8 cellular contexts compared by ENCODE assay signal in the genomic region with DNA sequence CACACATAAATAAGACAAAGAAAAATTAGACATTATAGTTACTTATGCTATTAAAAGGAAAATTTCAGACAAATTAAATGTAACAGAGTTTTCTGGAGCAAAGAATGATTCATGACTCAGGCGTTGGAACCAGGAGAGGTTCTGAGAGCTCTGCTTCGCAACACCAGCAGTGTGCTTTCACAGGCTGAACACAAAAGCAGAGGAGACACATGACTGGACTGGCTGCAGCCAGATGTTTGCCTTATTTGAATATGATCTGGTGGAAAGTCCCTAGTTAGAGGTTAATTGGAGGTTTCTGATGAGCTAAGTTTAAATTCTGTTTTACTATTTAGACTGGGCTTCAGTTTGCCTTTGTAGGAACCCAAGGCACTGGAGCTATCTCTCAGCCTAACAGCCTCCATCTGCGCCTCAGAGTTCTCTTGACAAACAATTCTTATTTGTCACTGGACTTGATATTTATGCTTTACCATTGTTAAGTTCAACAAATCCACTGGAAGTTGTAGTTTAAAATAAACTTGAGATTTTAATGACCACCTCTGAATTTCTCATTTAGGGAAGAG. TPM values are rescaled to one million over a fixed set of nuclear protein-coding genes. Genes with fewer than 3 reads are reported as not detected.
A peak's percentile ranks its signal among the peaks of the same experiment; 100 is the strongest.
DNase-seq lines count a peak whose midpoint lies in the region; ATAC-seq and TF ChIP-seq lines count a peak whose summit lies in the region.

No MANE protein-coding gene starts in this region.

- peak overlapping the region; percentile 49 for H3K27ac ChIP-seq in left ventricle myocardium inferior (replicated peaks)
- H3K27ac ChIP-seq in naive thymus-derived CD4-positive, alpha-beta T cell (ENCODE audit: low read depth, low read length), result no peak overlapping the region
- H3K27ac ChIP-seq in endodermal cell (ENCODE audit: low read depth, low read length), result no peak overlapping the region

- peak; percentile 97 for ATAC-seq in GM21526 (IDR thresholded peaks at IDR 0.05; ENCODE audit: low FRiP score, unreplicated experiment)
- ATAC-seq in HG03521 (IDR thresholded peaks at IDR 0.05; ENCODE audit: unreplicated experiment), result peak; percentile 97
- no peak for ATAC-seq in naive thymus-derived CD4-positive, alpha-beta T cell

- H3K36me3 Mint-ChIP-seq in naive thymus-derived CD4-positive, alpha-beta T cell, result peaks cover 7 to 80% (median 55%) of the 10 kb centered on the region in 5 donors
- peaks cover 64% of the 10 kb centered on the region for H3K36me3 Mint-ChIP-seq in endodermal cell (ENCODE audit: low read depth)

- intact Hi-C loops in left ventricle myocardium inferior (cut with micrococcal nuclease), result no loop called here
- intact Hi-C loops in naive thymus-derived CD4-positive, alpha-beta T cell (cut with micrococcal nuclease), result no loop called here

- no peaks in the 10 kb centered on the region for H3K27me3 ChIP-seq in left ventricle myocardium inferior (ENCODE audit: low read depth)
- H3K27me3 ChIP-seq in naive thymus-derived CD4-positive, alpha-beta T cell (ENCODE audit: control insufficient read depth in 2 of 2, insufficient read depth in 2 of 2, low read length in 2 of 2), result no peaks in the 10 kb centered on the region
- H3K27me3 ChIP-seq in endodermal cell (ENCODE audit: control insufficient read depth, insufficient read depth, low read length, poor library complexity, severe bottlenecking), result no peaks in the 10 kb centered on the region

- no peak overlapping the region for H3K9ac ChIP-seq in endodermal cell (ENCODE audit: extremely low read depth, low read length, poor library complexity, severe bottlenecking)

- H3K9me3 ChIP-seq in left ventricle myocardium inferior (replicated peaks), result no peaks in the 10 kb centered on the region
- no peaks in the 10 kb centered on the region for H3K9me3 ChIP-seq in naive thymus-derived CD4-positive, alpha-beta T cell (ENCODE audit: control insufficient read depth in 2 of 3, low read length in 3 of 3)
- no peaks in the 10 kb centered on the region for H3K9me3 ChIP-seq in endodermal cell (ENCODE audit: control insufficient read depth, low read length)

- H3K4me3 ChIP-seq in left ventricle myocardium inferior, result no peak overlapping the region
- H3K4me3 ChIP-seq in naive thymus-derived CD4-positive, alpha-beta T cell (ENCODE audit: low read length), result no peak overlapping the region
- H3K4me3 ChIP-seq in endodermal cell (ENCODE audit: low read length), result no peak overlapping the region

- TF ChIP-seq POLR2A in GM15510 (IDR thresholded peaks at IDR 0.05; ENCODE audit: borderline replicate concordance, extremely low read depth, insufficient read length), result peak; percentile 28

- H3K4me1 ChIP-seq in left ventricle myocardium inferior, result peaks cover 28% of the 10 kb centered on the region
- peaks cover 0 to 16% of the 10 kb centered on the region in 2 donors for H3K4me1 ChIP-seq in naive thymus-derived CD4-positive, alpha-beta T cell (ENCODE audit: control insufficient read depth in 2 of 2, insufficient read depth in 2 of 2, low read length in 2 of 2)
- H3K4me1 ChIP-seq in endodermal cell (ENCODE audit: control insufficient read depth, insufficient read depth, low read length), result no peaks in the 10 kb centered on the region

- WGBS in endodermal cell (ENCODE audit: insufficient coverage in 1 of 2, insufficient read length in 1 of 2), 2 experiments, result 92 to 100% methylated on average over 3 of the region's 3 CpGs

- H3K36me3 ChIP-seq in left ventricle myocardium inferior (peaks cover 96% of the 10 kb centered on the region), endodermal cell (ENCODE audit: control insufficient read depth, insufficient read depth, low read length) (peaks cover 89% of the 10 kb centered on the region)
- peaks cover 18 to 83% (median 28%) of the 10 kb centered on the region in 3 experiments for H3K36me3 ChIP-seq in naive thymus-derived CD4-positive, alpha-beta T cell (ENCODE audit: control insufficient read depth in 2 of 3, insufficient read depth in 3 of 3, low read length in 3 of 3)

- H3K27me3 Mint-ChIP-seq in naive thymus-derived CD4-positive, alpha-beta T cell, result no peaks in the 10 kb centered on the region
- no peaks in the 10 kb centered on the region for H3K27me3 Mint-ChIP-seq in endodermal cell (ENCODE audit: insufficient read depth)

- CTCF ChIA-PET in naive thymus-derived CD4-positive, alpha-beta T cell (lab: Charles Lee), result no interaction called here

- no peak for DNase-seq in left ventricle myocardium inferior
- no peak for DNase-seq in activated effector memory CD4-positive, alpha-beta T cell treated with Interleukin-2 at 50 U/mL for 16 hours
- DNase-seq in naive thymus-derived CD4-positive, alpha-beta T cell, result no peak
- no peak for DNase-seq in amygdala (lab: John Stamatoyannopoulos, UW)
- DNase-seq in endodermal cell, result no peak

- no peak overlapping the region for H3K27ac Mint-ChIP-seq in naive thymus-derived CD4-positive, alpha-beta T cell
- H3K27ac Mint-ChIP-seq in endodermal cell, result no peak overlapping the region

- no peak overlapping the region for H3K4me3 Mint-ChIP-seq in naive thymus-derived CD4-positive, alpha-beta T cell
- H3K4me3 Mint-ChIP-seq in endodermal cell, result no peak overlapping the region

- peaks cover 0 to 2% (median 0%) of the 10 kb centered on the region in 11 donors for H3K9me3 Mint-ChIP-seq in naive thymus-derived CD4-positive, alpha-beta T cell
- H3K9me3 Mint-ChIP-seq in endodermal cell, result no peaks in the 10 kb centered on the region

- peaks cover 11 to 29% (median 14%) of the 10 kb centered on the region in 7 donors for H3K4me1 Mint-ChIP-seq in naive thymus-derived CD4-positive, alpha-beta T cell
- H3K4me1 Mint-ChIP-seq in endodermal cell, result no peaks in the 10 kb centered on the region

- POLR2A ChIA-PET in naive thymus-derived CD4-positive, alpha-beta T cell (lab: Charles Lee), result no interaction called here

- TF ChIP-seq CTCF in left ventricle myocardium inferior (IDR thresholded peaks at IDR 0.05; ENCODE audit: borderline replicate concordance), result no peak
- TF ChIP-seq CTCF in endodermal cell (conservative IDR thresholded peaks at IDR 0.05), result no peak

RNA-seq across cellular contexts. Expression of gene BOD1L1, which starts 16.2 kb away (rescaled TPM):
- total RNA-seq in left ventricle myocardium inferior, result 17.9 TPM
- total RNA-seq in naive thymus-derived CD4-positive, alpha-beta T cell, result 10 to 100 TPM; 44.5 to 76.7 (median 54.2) TPM
- polyA plus RNA-seq in naive thymus-derived CD4-positive, alpha-beta T cell, result 1 to 10 TPM; 3.1 to 6.8 TPM
- total RNA-seq in endodermal cell, result 10 to 100 TPM; 42.5 to 46.3 TPM
- 28.5 TPM for polyA plus RNA-seq in endodermal cell (2013, experiment 1 of 2)
- 32.0 TPM for polyA plus RNA-seq in endodermal cell (2013, experiment 2 of 2)
